1 cellular context compared by ENCODE assay signal in genomic region chr7:73841689-73842247, GRCh38.
A peak's percentile ranks its signal among the peaks of the same experiment; 100 is the strongest.
TF ChIP-seq lines count a peak whose summit lies in the region.

No MANE protein-coding gene starts in this region.

TF ChIP-seq in H1, 55 proteins besides CTCF, POLR2A, EP300 and RAD21 (continued from another document):
- peak; percentile 54; the same call in 1 of the 2 replicates for TF ChIP-seq KDM1A (IDR thresholded peaks at IDR 0.05; ENCODE audit: borderline replicate concordance, low read length)
- TF ChIP-seq EZH2 (IDR thresholded peaks at IDR 0.05; ENCODE audit: low read depth, low read length, severe bottlenecking) = no peak
- TF ChIP-seq JUND (IDR thresholded peaks at IDR 0.05; ENCODE audit: low read length) = no peak
- no peak for TF ChIP-seq HDAC2 (IDR thresholded peaks at IDR 0.05; ENCODE audit: borderline replicate concordance in 1 of 2, low read depth in 2 of 2, low read length in 2 of 2)
